ENCODE assay signal across 1 cellular context in genomic region chr1:244439391-244440032, GRCh38.
TF ChIP-seq lines count a peak whose summit lies in the region.

No MANE protein-coding gene starts in this region.

TF ChIP-seq in K562, 482 proteins besides CTCF, POLR2A, EP300 and RAD21 (continued from another document):
- no peak for TF ChIP-seq HOMEZ (CRISPR knock-in tag; IDR thresholded peaks at IDR 0.05)
- no peak for TF ChIP-seq THAP12 (CRISPR knock-in tag; IDR thresholded peaks at IDR 0.05)
- no peak for TF ChIP-seq TEAD4 (IDR thresholded peaks at IDR 0.05; ENCODE audit: low read length)
- TF ChIP-seq TEAD4 (CRISPR knock-in tag; IDR thresholded peaks at IDR 0.05; ENCODE audit: borderline replicate concordance), result no peak
- no peak for TF ChIP-seq ATF1 (CRISPR knock-in tag; IDR thresholded peaks at IDR 0.05)
- TF ChIP-seq ATF1 (tag; IDR thresholded peaks at IDR 0.05), result peak; percentile 38; the same call in 1 of the 2 replicates
